In the genomic region with DNA sequence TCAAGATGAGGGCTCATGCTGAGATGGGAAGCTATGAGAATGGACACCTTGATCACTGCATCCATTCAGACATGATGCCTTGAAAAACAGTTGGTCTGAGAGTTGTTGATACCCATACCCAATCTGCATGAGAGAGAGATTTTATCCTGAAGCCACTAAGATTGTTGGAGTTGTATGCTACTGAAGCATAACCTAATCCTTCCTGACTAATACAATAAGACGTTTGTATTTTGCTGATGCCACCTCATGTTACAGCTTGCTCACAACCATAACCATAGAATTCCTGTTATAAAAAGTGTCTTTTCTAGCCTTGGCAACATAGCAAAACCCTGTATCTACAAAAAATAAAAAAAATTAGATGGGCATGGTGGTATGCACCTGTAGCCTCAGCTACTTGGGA, we compare ENCODE assay signal across 30 cellular contexts. TPM values are rescaled to one million over a fixed set of nuclear protein-coding genes. Genes with fewer than 3 reads are reported as not detected.
A peak's percentile ranks its signal among the peaks of the same experiment; 100 is the strongest.
DNase-seq lines count a peak whose midpoint lies in the region; ATAC-seq and TF ChIP-seq lines count a peak whose summit lies in the region.
"Had no signal": no experiment of that assay in that cellular context is flagged by ENCODE, and none has a peak within 500 bp of the region (broad histone marks: within the 10 kb centered on the region; RNA-seq: fewer than 3 reads in every experiment).

No MANE protein-coding gene starts in this region.

- intact Hi-C loops in mammary epithelial cell (cut with micrococcal nuclease) = loop anchor here (2.0 kb wide), 1 partner anchor 22 kb away; no protein-coding TSS in a partner anchor
- intact Hi-C loops in breast epithelium (cut with DNase I; ENCODE audit: low total_unique reads) = no loop called here
- intact Hi-C loops in body of pancreas (cut with DNase I) = no loop called here

- in situ Hi-C loops in mammary epithelial cell (cut with MboI; ENCODE audit: low sequenced_read_pairs in 2 of 2) = no loop called here

- ATAC-seq in SK-N-SH treated with all-trans-retinoic acid at 6 μM for 48 hours = peak; percentile 68
- no peak for ATAC-seq in body of pancreas
- ATAC-seq: Panc1; stimulated activated naive CD8-positive, alpha-beta T cell treated with anti-CD3 and anti-CD28 coated beads, Interleukin-15, amount 100 ng/mL, for 72 hours had no signal

- no peak overlapping the region for H2AFZ ChIP-seq in mammary epithelial cell (ENCODE audit: low read depth, low read length)

- H3K4me1 ChIP-seq in mammary epithelial cell (ENCODE audit: insufficient read depth, low read length) (peaks cover 19% of the 10 kb centered on the region), breast epithelium (no peaks in the 10 kb centered on the region), body of pancreas (peaks cover 11% of the 10 kb centered on the region)
- H3K4me1 ChIP-seq: tibial artery had no signal

- CTCF ChIA-PET in mammary epithelial cell (lab: Charles Lee; ENCODE audit: low non-redundant PET) = no interaction called here

- DNase-seq in mammary epithelial cell (peak; percentile 84), breast epithelium (ENCODE audit: low spot score in 2 of 2) (no peak), fibroblast of the aortic adventitia (ENCODE audit: low read depth) (peak; percentile 23), stromal cell of bone marrow (ENCODE audit: low read depth) (peak; percentile 31), SIG-M5 (lab: John Stamatoyannopoulos, UW) (no peak), body of pancreas (no peak), DMS53 treated with DMSO at 0.1 percent for 48 hours (lab: John Stamatoyannopoulos, UW; ENCODE audit: unreplicated experiment) (no peak)
- DNase-seq: activated CD4-positive, alpha-beta T cell treated with anti-CD3 and anti-CD28 coated beads for 48 hours; activated gamma-delta T cell treated with Interleukin-2 at 50 U/mL for 16 hours; activated T-cell treated with anti-CD3 and anti-CD28 coated beads, Interleukin-2, amount 50 U/mL, for 24 hours; CD4-positive, CD25-positive, alpha-beta regulatory T cell; effector CD8-positive, alpha-beta T cell; erythroblast; foreskin melanocyte; GOT3; mesenchymal stem cell; NCI-H1105 treated with DMSO at 0.1 percent for 48 hours; NCI-H1930; NCI-H526 treated with DMSO at 0.1 percent for 48 hours; stimulated activated CD4-positive, alpha-beta T cell treated with anti-CD3 and anti-CD28 coated beads, Interleukin-1b, Interleukin-23, amount 100 ng/mL, for 48 hours; stimulated activated CD8-positive, alpha-beta memory T cell treated with anti-CD3 and anti-CD28 coated beads, Interleukin-4, amount 100 ng/mL, for 48 hours; stimulated activated naive CD8-positive, alpha-beta T cell treated with anti-CD3 and anti-CD28 coated beads, Interleukin-15, amount 100 ng/mL, for 72 hours; tibial artery had no signal

- no TSS peak for BruUV-seq in mammary epithelial cell (replicated peaks; lab: Mats Ljungman, UMichigan)

- no peak overlapping the region for H3K4me3 ChIP-seq in mammary epithelial cell (replicated peaks in 1 of 3; ENCODE audit: insufficient read depth in 1 of 3, low read depth in 2 of 3, low read length in 3 of 3)
- no peak overlapping the region for H3K4me3 ChIP-seq in breast epithelium
- no peak overlapping the region for H3K4me3 ChIP-seq in fibroblast of the aortic adventitia (ENCODE audit: low read depth, low read length)
- no peak overlapping the region for H3K4me3 ChIP-seq in body of pancreas
- H3K4me3 ChIP-seq: smooth muscle cell, tibial artery had no signal

- no peaks in the 10 kb centered on the region for H4K20me1 ChIP-seq in mammary epithelial cell (ENCODE audit: insufficient read depth, low read length)

- dilution Hi-C loops in mammary epithelial cell (cut with HindIII; ENCODE audit: low sequenced_read_pairs) = no loop called here

- H3K27ac ChIP-seq in mammary epithelial cell (ENCODE audit: insufficient read depth, low read depth, low read length) (peak overlapping the region; percentile 41), breast epithelium (no peak overlapping the region), body of pancreas (no peak overlapping the region)
- H3K27ac ChIP-seq: 22Rv1, tibial artery had no signal

- H3K27me3 ChIP-seq in mammary epithelial cell (ENCODE audit: insufficient read depth, low read length) (no peaks in the 10 kb centered on the region), breast epithelium (no peaks in the 10 kb centered on the region), body of pancreas (no peaks in the 10 kb centered on the region)
- H3K27me3 ChIP-seq: tibial artery had no signal

- H3K36me3 ChIP-seq in mammary epithelial cell (ENCODE audit: insufficient read depth, low read length) = no peaks in the 10 kb centered on the region
- no peaks in the 10 kb centered on the region for H3K36me3 ChIP-seq in breast epithelium
- no peaks in the 10 kb centered on the region for H3K36me3 ChIP-seq in body of pancreas (replicated peaks in 1 of 2; ENCODE audit: insufficient read depth in 1 of 2, low read depth in 2 of 2)
- H3K36me3 ChIP-seq: tibial artery had no signal

- TF ChIP-seq CTCF in mammary epithelial cell (conservative IDR thresholded peaks at IDR 0.05 in 1 of 2, IDR thresholded peaks at IDR 0.05 in 1 of 2; ENCODE audit: extremely low read depth in 1 of 2, insufficient read depth in 1 of 2, low read depth in 1 of 2, low read length in 2 of 2) = no peak
- TF ChIP-seq CTCF in breast epithelium (IDR thresholded peaks at IDR 0.05) = no peak
- no peak for TF ChIP-seq CTCF in fibroblast of the aortic adventitia (IDR thresholded peaks at IDR 0.05; ENCODE audit: insufficient read depth, low read length)
- TF ChIP-seq CTCF in body of pancreas (IDR thresholded peaks at IDR 0.05) = no peak

- H3K9ac ChIP-seq in mammary epithelial cell (ENCODE audit: insufficient read depth, low read length) = no peak overlapping the region

- 0% methylated on average over 1 of the region's 1 CpG for WGBS in mammary epithelial cell (ENCODE audit: low coverage, missing lambda C conversion rate)
- 46 to 47% methylated on average over 1 of the region's 1 CpG for WGBS in body of pancreas, 2 donors

- no peaks in the 10 kb centered on the region for H3K9me3 ChIP-seq in mammary epithelial cell (replicated peaks; ENCODE audit: insufficient read depth, low read length)
- H3K9me3 ChIP-seq in breast epithelium = no peaks in the 10 kb centered on the region
- no peaks in the 10 kb centered on the region for H3K9me3 ChIP-seq in body of pancreas

- H3K79me2 ChIP-seq in mammary epithelial cell (ENCODE audit: insufficient read depth, low read length) = no peaks in the 10 kb centered on the region

- H3K4me2 ChIP-seq in mammary epithelial cell (ENCODE audit: insufficient read depth, low read depth, low read length) = no peak overlapping the region
- H3K4me2 ChIP-seq: smooth muscle cell had no signal

- TF ChIP-seq POLR2A in breast epithelium (IDR thresholded peaks at IDR 0.05) = no peak
- TF ChIP-seq POLR2A in body of pancreas (IDR thresholded peaks at IDR 0.05) = no peak

TF ChIP-seq in SK-N-SH treated with all-trans-retinoic acid at 6 μM for 48 hours, 23 proteins besides CTCF, POLR2A, EP300 and RAD21 (continues in another document):
- TF ChIP-seq PPARA (CRISPR knock-in tag; IDR thresholded peaks at IDR 0.05; ENCODE audit: borderline replicate concordance) (no peak), OSR1 (CRISPR knock-in tag; IDR thresholded peaks at IDR 0.05) (no peak), ZFP3 (CRISPR knock-in tag; IDR thresholded peaks at IDR 0.05) (no peak)
- TF ChIP-seq, protein P1, sequence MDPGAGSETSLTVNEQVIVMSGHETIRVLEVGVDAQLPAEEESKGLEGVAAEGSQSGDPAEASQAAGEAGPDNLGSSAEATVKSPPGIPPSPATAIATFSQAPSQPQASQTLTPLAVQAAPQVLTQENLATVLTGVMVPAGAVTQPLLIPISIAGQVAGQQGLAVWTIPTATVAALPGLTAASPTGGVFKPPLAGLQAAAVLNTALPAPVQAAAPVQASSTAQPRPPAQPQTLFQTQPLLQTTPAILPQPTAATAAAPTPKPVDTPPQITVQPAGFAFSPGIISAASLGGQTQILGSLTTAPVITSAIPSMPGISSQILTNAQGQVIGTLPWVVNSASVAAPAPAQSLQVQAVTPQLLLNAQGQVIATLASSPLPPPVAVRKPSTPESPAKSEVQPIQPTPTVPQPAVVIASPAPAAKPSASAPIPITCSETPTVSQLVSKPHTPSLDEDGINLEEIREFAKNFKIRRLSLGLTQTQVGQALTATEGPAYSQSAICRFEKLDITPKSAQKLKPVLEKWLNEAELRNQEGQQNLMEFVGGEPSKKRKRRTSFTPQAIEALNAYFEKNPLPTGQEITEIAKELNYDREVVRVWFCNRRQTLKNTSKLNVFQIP (CRISPR knock-in tag; IDR thresholded peaks at IDR 0.05; ENCODE audit: borderline replicate concordance, low read depth) = no peak
- TF ChIP-seq, protein P2, sequence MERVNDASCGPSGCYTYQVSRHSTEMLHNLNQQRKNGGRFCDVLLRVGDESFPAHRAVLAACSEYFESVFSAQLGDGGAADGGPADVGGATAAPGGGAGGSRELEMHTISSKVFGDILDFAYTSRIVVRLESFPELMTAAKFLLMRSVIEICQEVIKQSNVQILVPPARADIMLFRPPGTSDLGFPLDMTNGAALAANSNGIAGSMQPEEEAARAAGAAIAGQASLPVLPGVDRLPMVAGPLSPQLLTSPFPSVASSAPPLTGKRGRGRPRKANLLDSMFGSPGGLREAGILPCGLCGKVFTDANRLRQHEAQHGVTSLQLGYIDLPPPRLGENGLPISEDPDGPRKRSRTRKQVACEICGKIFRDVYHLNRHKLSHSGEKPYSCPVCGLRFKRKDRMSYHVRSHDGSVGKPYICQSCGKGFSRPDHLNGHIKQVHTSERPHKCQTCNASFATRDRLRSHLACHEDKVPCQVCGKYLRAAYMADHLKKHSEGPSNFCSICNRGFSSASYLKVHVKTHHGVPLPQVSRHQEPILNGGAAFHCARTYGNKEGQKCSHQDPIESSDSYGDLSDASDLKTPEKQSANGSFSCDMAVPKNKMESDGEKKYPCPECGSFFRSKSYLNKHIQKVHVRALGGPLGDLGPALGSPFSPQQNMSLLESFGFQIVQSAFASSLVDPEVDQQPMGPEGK (CRISPR knock-in tag; IDR thresholded peaks at IDR 0.05; ENCODE audit: borderline replicate concordance) = no peak

RNA-seq across cellular contexts. Expression of gene SERPINA1, which starts 12.7 kb away (rescaled TPM):
- 100 to 1,000 TPM in 1 of 2 donors, 10 to 100 TPM in 1; 30.3 to 155 TPM for total RNA-seq in mammary epithelial cell
- polyA plus RNA-seq in mammary epithelial cell = 147 TPM
- polyA minus RNA-seq in mammary epithelial cell = 116 TPM
- total RNA-seq in breast epithelium = 100 to 1,000 TPM in 1 of 3 donors, 10 to 100 TPM in 1, 1 to 10 TPM in 1; 7.5 to 200 (median 42.6) TPM
- total RNA-seq in fibroblast of the aortic adventitia (ENCODE audit: low replicate concordance) = not detected in 2 replicates
- 10 to 100 TPM; 77.8 to 86.4 TPM for total RNA-seq in body of pancreas
- total RNA-seq: CD4-positive, CD25-positive, alpha-beta regulatory T cell; myocyte; pulmonary artery endothelial cell had no signal

RNA-seq across cellular contexts. Expression of gene SERPINA2, which starts 34.6 kb away (rescaled TPM):
- not detected for total RNA-seq in mammary epithelial cell
- not detected for polyA plus RNA-seq in mammary epithelial cell
- not detected for polyA minus RNA-seq in mammary epithelial cell
- total RNA-seq in breast epithelium = not detected
- not detected in 2 replicates for total RNA-seq in fibroblast of the aortic adventitia (ENCODE audit: low replicate concordance)
- not detected for total RNA-seq in body of pancreas
- total RNA-seq: CD4-positive, CD25-positive, alpha-beta regulatory T cell; myocyte; pulmonary artery endothelial cell; smooth muscle cell; T-helper 2 cell treated with Interferon-gamma antibody and Interleukin-4, amounts not matched to agents 100 ng/mL and 5 ng/mL, for 36 hours had no signal
- polyA plus RNA-seq: CD4-positive, CD25-positive, alpha-beta regulatory T cell; smooth muscle cell had no signal

RNA-seq across cellular contexts. Expression of gene SERPINA11, which starts 51.5 kb away (rescaled TPM):
- total RNA-seq in mammary epithelial cell = under 1 TPM in 1 of 2 donors, not detected in 1; 0.40 TPM
- 0.07 TPM for polyA plus RNA-seq in mammary epithelial cell
- polyA minus RNA-seq in mammary epithelial cell = not detected
- total RNA-seq in breast epithelium = 1 to 10 TPM in 1 of 3 donors, under 1 TPM in 1, not detected in 1; 0.73 to 2.9 TPM
- not detected in 2 replicates for total RNA-seq in fibroblast of the aortic adventitia (ENCODE audit: low replicate concordance)
- not detected for total RNA-seq in body of pancreas
- total RNA-seq: CD4-positive, CD25-positive, alpha-beta regulatory T cell; myocyte; pulmonary artery endothelial cell; smooth muscle cell; T-helper 2 cell treated with Interferon-gamma antibody and Interleukin-4, amounts not matched to agents 100 ng/mL and 5 ng/mL, for 36 hours had no signal
- polyA plus RNA-seq: CD4-positive, CD25-positive, alpha-beta regulatory T cell; smooth muscle cell had no signal

Comparison
In these comparisons a context has a peak if more than half of its experiments do, and no peak if none do; other contexts are left out.
1. DNase-seq: peak in mammary epithelial cell (single experiment), fibroblast of the aortic adventitia (single experiment) and stromal cell of bone marrow (single experiment); none in breast epithelium (0 of 2), SIG-M5 (single experiment), body of pancreas (0 of 4) and DMS53 treated with DMSO at 0.1 percent for 48 hours (single experiment).